ENCODE assay signal across 21 cellular contexts in genomic region chr5:65020492-65020891, GRCh38.
DNase-seq lines count a peak whose midpoint lies in the region; ATAC-seq and TF ChIP-seq lines count a peak whose summit lies in the region.
"Had no signal": no experiment of that assay in that cellular context is flagged by ENCODE, and none has a peak within 500 bp of the region (broad histone marks: within the 10 kb centered on the region; RNA-seq: fewer than 3 reads in every experiment).

No MANE protein-coding gene starts in this region.

- no peaks in the 10 kb centered on the region for H4K20me1 ChIP-seq in mammary epithelial cell (ENCODE audit: insufficient read depth, low read length)

- DNase-seq in mammary epithelial cell, result peak; percentile 64
- DNase-seq in breast epithelium (ENCODE audit: low spot score in 2 of 2), result no peak
- peak; percentile 86 for DNase-seq in NCI-H226
- peak; percentile 43 for DNase-seq in fibroblast of mammary gland (ENCODE audit: low read depth)
- DNase-seq in COLO829 (ENCODE audit: low spot score), result no peak
- DNase-seq in NCI-H1694 (lab: John Stamatoyannopoulos, UW), result no peak
- no peak for DNase-seq in sciatic nerve (ENCODE audit: low spot score)
- DNase-seq: activated CD4-positive, alpha-beta T cell treated with anti-CD3 and anti-CD28 coated beads for 4 hours; activated T-cell treated with anti-CD3 and anti-CD28 coated beads for 4 hours; foreskin fibroblast; HCEC 1CT; left ventricle myocardium superior; MM.1S; NCI-H2029; NCI-H524; posterior cingulate gyrus; stimulated activated naive CD4-positive, alpha-beta T cell; upper lobe of right lung had no signal

- no TSS peak for BruUV-seq in mammary epithelial cell (replicated peaks; lab: Mats Ljungman, UMichigan)

- intact Hi-C loops in mammary epithelial cell (cut with micrococcal nuclease), result no loop called here
- intact Hi-C loops in breast epithelium (cut with DNase I; ENCODE audit: low total_unique reads), result no loop called here
- intact Hi-C loops in sciatic nerve (cut with DNase I), result no loop called here

- ATAC-seq in GM19328 (IDR thresholded peaks at IDR 0.05; ENCODE audit: unreplicated experiment) (no peak), sciatic nerve (no peak)
- ATAC-seq: activated naive CD4-positive, alpha-beta T cell treated with anti-CD3 and anti-CD28 coated beads, Interleukin-2, amount 50 U/mL, for 72 hours; left ventricle myocardium superior; upper lobe of right lung had no signal

- H3K4me3 ChIP-seq in mammary epithelial cell (replicated peaks in 1 of 3; ENCODE audit: insufficient read depth in 1 of 3, low read depth in 2 of 3, low read length in 3 of 3), result no peak overlapping the region
- H3K4me3 ChIP-seq in breast epithelium, result no peak overlapping the region
- no peak overlapping the region for H3K4me3 ChIP-seq in fibroblast of mammary gland (ENCODE audit: control insufficient read depth, low read depth, low read length)
- H3K4me3 ChIP-seq: cardiac muscle cell, upper lobe of right lung had no signal

- CTCF ChIA-PET in mammary epithelial cell (lab: Charles Lee; ENCODE audit: low non-redundant PET), result no interaction called here

- H3K4me2 ChIP-seq in mammary epithelial cell (ENCODE audit: insufficient read depth, low read depth, low read length), result peak overlapping the region; percentile 46

- H3K79me2 ChIP-seq in mammary epithelial cell (ENCODE audit: insufficient read depth, low read length), result no peaks in the 10 kb centered on the region

- in situ Hi-C loops in mammary epithelial cell (cut with MboI; ENCODE audit: low sequenced_read_pairs in 2 of 2), result no loop called here

- no peaks in the 10 kb centered on the region for H3K9me3 ChIP-seq in mammary epithelial cell (replicated peaks; ENCODE audit: insufficient read depth, low read length)
- no peaks in the 10 kb centered on the region for H3K9me3 ChIP-seq in breast epithelium
- H3K9me3 ChIP-seq: upper lobe of right lung had no signal

- TF ChIP-seq CTCF in mammary epithelial cell (conservative IDR thresholded peaks at IDR 0.05 in 1 of 2, IDR thresholded peaks at IDR 0.05 in 1 of 2; ENCODE audit: extremely low read depth in 1 of 2, insufficient read depth in 1 of 2, low read depth in 1 of 2, low read length in 2 of 2) (no peak), breast epithelium (IDR thresholded peaks at IDR 0.05) (no peak), fibroblast of mammary gland (conservative IDR thresholded peaks at IDR 0.05; ENCODE audit: control insufficient read depth, insufficient read depth, low read depth, low read length) (no peak)

- no peaks in the 10 kb centered on the region for H3K27me3 ChIP-seq in mammary epithelial cell (ENCODE audit: insufficient read depth, low read length)
- no peaks in the 10 kb centered on the region for H3K27me3 ChIP-seq in breast epithelium
- H3K27me3 ChIP-seq: cardiac muscle cell, upper lobe of right lung had no signal

- H2AFZ ChIP-seq in mammary epithelial cell (ENCODE audit: low read depth, low read length), result no peak overlapping the region

- no peak overlapping the region for H3K9ac ChIP-seq in mammary epithelial cell (ENCODE audit: insufficient read depth, low read length)

- peaks cover 14% of the 10 kb centered on the region for H3K4me1 ChIP-seq in mammary epithelial cell (ENCODE audit: insufficient read depth, low read length)
- no peaks in the 10 kb centered on the region for H3K4me1 ChIP-seq in breast epithelium
- H3K4me1 ChIP-seq: upper lobe of right lung had no signal

- dilution Hi-C loops in mammary epithelial cell (cut with HindIII; ENCODE audit: low sequenced_read_pairs), result no loop called here

- no peak for TF ChIP-seq POLR2A in breast epithelium (IDR thresholded peaks at IDR 0.05)

- H3K36me3 ChIP-seq in mammary epithelial cell (ENCODE audit: insufficient read depth, low read length) (no peaks in the 10 kb centered on the region), breast epithelium (no peaks in the 10 kb centered on the region)
- H3K36me3 ChIP-seq: cardiac muscle cell, upper lobe of right lung had no signal

- H3K27ac ChIP-seq in mammary epithelial cell (ENCODE audit: insufficient read depth, low read depth, low read length), result no peak overlapping the region
- H3K27ac ChIP-seq in breast epithelium, result no peak overlapping the region
- H3K27ac ChIP-seq: upper lobe of right lung had no signal

Comparison
In these comparisons a context has a peak if more than half of its experiments do, and no peak if none do; other contexts are left out.
1. DNase-seq: peak in mammary epithelial cell (single experiment), NCI-H226 (single experiment) and fibroblast of mammary gland (single experiment); none in breast epithelium (0 of 2), COLO829 (single experiment), NCI-H1694 (single experiment) and sciatic nerve (single experiment).